In the genomic region with DNA sequence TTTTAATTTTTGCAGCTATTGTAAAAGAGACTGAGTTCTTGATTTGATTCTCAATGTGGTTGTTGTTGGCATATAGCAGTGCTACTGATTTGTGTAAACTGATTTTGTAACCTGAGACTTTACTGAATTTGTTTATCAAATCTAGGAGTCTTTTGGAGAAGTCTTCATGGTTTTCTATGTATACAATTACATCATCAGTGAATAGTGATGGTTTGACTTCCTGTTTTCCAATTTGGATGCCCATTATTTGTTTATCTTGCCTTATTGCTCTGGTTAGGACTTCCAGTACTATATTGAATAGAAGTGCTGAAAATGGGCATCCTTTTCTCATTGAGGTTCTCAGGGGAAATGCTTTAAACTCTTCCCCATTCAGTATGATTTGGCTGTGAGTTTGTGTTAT, we compare ENCODE assay signal across 19 cellular contexts.
"Had no signal": no experiment of that assay in that cellular context is flagged by ENCODE, and none has a peak within 500 bp of the region (broad histone marks: within the 10 kb centered on the region; RNA-seq: fewer than 3 reads in every experiment).

No MANE protein-coding gene starts in this region.

- H3K4me3 ChIP-seq: SJSA1, SK-N-MC had no signal

- DNase-seq: KBM-7, MM.1S, NCI-H1092 treated with DMSO at 0.1 percent for 48 hours, NCI-H1417, NCI-H1436 treated with DMSO at 0.1 percent for 48 hours, NCI-H1694, NCI-H187 treated with DMSO at 0.1 percent for 48 hours, NCI-H2029 treated with DMSO at 0.1 percent for 48 hours, NCI-H2171 treated with DMSO at 0.1 percent for 48 hours, NCI-H345, NCI-H446 treated with DMSO at 0.1 percent for 48 hours, NCI-H510A treated with DMSO at 0.1 percent for 48 hours, NCI-H69, NCI-H774, Right ventricle myocardium superior, RPMI8226, SIG-M5 had no signal
